9 cellular contexts compared by ENCODE assay signal in the genomic region with DNA sequence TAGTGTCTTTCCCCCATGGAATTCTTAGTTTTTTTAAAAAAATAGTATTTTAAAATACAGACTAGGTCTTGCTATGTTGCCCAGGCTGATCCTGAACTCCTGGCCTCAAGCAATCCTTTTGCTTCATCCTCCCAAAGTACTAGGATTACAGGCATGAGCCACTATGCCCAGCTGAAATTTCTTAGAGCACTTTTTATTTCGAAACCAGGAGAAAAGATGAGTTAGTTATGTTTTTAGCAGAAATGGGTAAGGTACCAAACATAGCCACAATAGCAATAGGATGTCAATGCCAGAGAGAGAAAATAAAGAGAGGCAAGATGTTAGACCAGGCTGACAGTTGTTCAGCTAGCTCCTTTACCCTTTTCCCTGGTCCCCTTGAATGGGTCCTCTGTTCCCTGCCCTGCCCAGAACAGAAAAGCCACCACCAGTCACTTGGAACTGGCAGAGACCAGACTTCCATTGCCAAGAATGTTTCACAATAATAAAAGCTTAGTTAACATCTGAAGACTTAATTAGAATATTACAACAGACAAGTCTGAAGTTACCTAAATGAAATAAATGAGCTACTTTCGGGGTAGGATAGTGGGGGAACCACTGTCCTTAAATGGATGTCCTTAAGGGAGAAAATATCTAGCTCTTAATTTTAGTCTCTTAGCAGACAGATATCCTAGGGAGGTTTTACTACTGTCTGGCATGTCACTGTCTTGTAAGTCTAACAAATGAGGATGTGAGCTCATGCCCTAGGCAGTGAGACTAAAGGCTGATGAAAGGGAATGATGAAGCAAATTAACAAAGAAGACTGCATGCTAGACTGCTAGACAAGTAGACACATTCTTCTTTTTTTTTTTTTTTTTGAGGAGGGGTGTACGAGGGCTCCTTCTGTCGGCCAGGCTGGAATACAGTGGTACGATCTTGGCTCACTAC. TPM values are rescaled to one million over a fixed set of nuclear protein-coding genes. Genes with fewer than 3 reads are reported as not detected.
DNase-seq lines count a peak whose midpoint lies in the region; ATAC-seq, FAIRE-seq and TF ChIP-seq lines count a peak whose summit lies in the region.
"Had no signal": no experiment of that assay in that cellular context is flagged by ENCODE, and none has a peak within 500 bp of the region (broad histone marks: within the 10 kb centered on the region; RNA-seq: fewer than 3 reads in every experiment).

No MANE protein-coding gene starts in this region.

- intact Hi-C loops in left cardiac atrium (cut with DNase I) (no loop called here), kidney (cut with DNase I) (no loop called here)

- CTCF ChIA-PET in activated CD4-positive, alpha-beta T cell treated with anti-CD3 and anti-CD28 coated beads, Interleukin-2, amount 10 ng/mL, durations not matched to agents 7 days and 5 days (lab: Charles Lee): interaction anchor here (0.6 kb wide), 2 partner anchors 55 to 70 kb away, joined by 3 read pairs; no protein-coding TSS in a partner anchor

- POLR2A ChIA-PET in activated CD4-positive, alpha-beta T cell treated with anti-CD3 and anti-CD28 coated beads, Interleukin-2, amount 10 ng/mL, durations not matched to agents 7 days and 5 days (lab: Charles Lee): no interaction called here

- H3K9ac ChIP-seq in adipocyte (ENCODE audit: low read length) (peak overlapping the region; percentile 24), kidney (ENCODE audit: low read length in 2 of 2) (no peak overlapping the region)

- H3K27ac ChIP-seq in skin epidermis (peak overlapping the region in 15 of 21 experiments; percentile 2 to 69 (median 44)), kidney (ENCODE audit: low read depth in 2 of 2, low read length in 2 of 2) (no peak overlapping the region)

- no peak for FAIRE-seq in kidney (lab: Jason Lieb, UNC)

- H3K9me3 Mint-ChIP-seq in activated CD4-positive, alpha-beta T cell treated with anti-CD3 and anti-CD28 coated beads, Interleukin-2, amount 10 ng/mL, durations not matched to agents 7 days and 5 days: no peaks in the 10 kb centered on the region
- H3K9me3 Mint-ChIP-seq: naive B cell had no signal

- no peaks in the 10 kb centered on the region for H3K9me3 ChIP-seq in adipocyte (ENCODE audit: control insufficient read depth, low read length)
- H3K9me3 ChIP-seq in kidney (ENCODE audit: control insufficient read depth in 1 of 2, low read length in 2 of 2): no peaks in the 10 kb centered on the region

- H3K36me3 Mint-ChIP-seq in activated CD4-positive, alpha-beta T cell treated with anti-CD3 and anti-CD28 coated beads, Interleukin-2, amount 10 ng/mL, durations not matched to agents 7 days and 5 days (ENCODE audit: low read depth): no peaks in the 10 kb centered on the region
- H3K36me3 Mint-ChIP-seq: naive B cell had no signal

- peak; percentile 15 for DNase-seq in HCEC 1CT
- DNase-seq in adipocyte (ENCODE audit: low read depth): peak; percentile 78
- DNase-seq in left cardiac atrium: peak; percentile 36
- DNase-seq in NCI-H774 (lab: John Stamatoyannopoulos, UW): no peak
- no peak for DNase-seq in NCI-H1930 (lab: John Stamatoyannopoulos, UW)
- no peak for DNase-seq in activated CD4-positive, alpha-beta T cell treated with anti-CD3 and anti-CD28 coated beads, Interleukin-2, amount 10 ng/mL, durations not matched to agents 7 days and 5 days
- DNase-seq in kidney: no peak
- DNase-seq: naive B cell had no signal

- H3K27me3 ChIP-seq in adipocyte (replicated peaks; ENCODE audit: control insufficient read depth, insufficient read depth, low read length): no peaks in the 10 kb centered on the region

- TF ChIP-seq CTCF in kidney (IDR thresholded peaks at IDR 0.05; ENCODE audit: borderline replicate concordance, extremely low read depth, insufficient read depth): no peak

- no peaks in the 10 kb centered on the region for H3K27me3 Mint-ChIP-seq in activated CD4-positive, alpha-beta T cell treated with anti-CD3 and anti-CD28 coated beads, Interleukin-2, amount 10 ng/mL, durations not matched to agents 7 days and 5 days
- H3K27me3 Mint-ChIP-seq: naive B cell had no signal

- H3K4me1 Mint-ChIP-seq in activated CD4-positive, alpha-beta T cell treated with anti-CD3 and anti-CD28 coated beads, Interleukin-2, amount 10 ng/mL, durations not matched to agents 7 days and 5 days: no peaks in the 10 kb centered on the region

- H3K36me3 ChIP-seq in adipocyte (ENCODE audit: control insufficient read depth, insufficient read depth, low read length, severe bottlenecking) (no peaks in the 10 kb centered on the region), kidney (ENCODE audit: control insufficient read depth in 1 of 2, insufficient read depth in 2 of 2, low read length in 2 of 2) (no peaks in the 10 kb centered on the region)

- no peak overlapping the region for H3K27ac Mint-ChIP-seq in activated CD4-positive, alpha-beta T cell treated with anti-CD3 and anti-CD28 coated beads, Interleukin-2, amount 10 ng/mL, durations not matched to agents 7 days and 5 days

- no peak overlapping the region for H3K4me3 Mint-ChIP-seq in activated CD4-positive, alpha-beta T cell treated with anti-CD3 and anti-CD28 coated beads, Interleukin-2, amount 10 ng/mL, durations not matched to agents 7 days and 5 days
- H3K4me3 Mint-ChIP-seq: naive B cell had no signal

- peak overlapping the region; percentile 5 for H3K4me3 ChIP-seq in adipocyte (ENCODE audit: low read length)
- no peak overlapping the region for H3K4me3 ChIP-seq in skin epidermis
- no peak overlapping the region for H3K4me3 ChIP-seq in kidney (ENCODE audit: low read length in 2 of 2)

- H3K4me1 ChIP-seq in adipocyte (ENCODE audit: control insufficient read depth, insufficient read depth, low read length) (peaks cover 50% of the 10 kb centered on the region), kidney (ENCODE audit: control insufficient read depth in 1 of 2, insufficient read depth in 1 of 2, low read depth in 1 of 2, low read length in 2 of 2) (peaks cover 2 to 4% of the 10 kb centered on the region in 2 donors)

- peak; percentile 84 to 87 for ATAC-seq in left cardiac atrium

RNA-seq across cellular contexts. Expression of gene ABL2, which starts 54.2 kb away (rescaled TPM):
- total RNA-seq in left cardiac atrium: 10 to 100 TPM; 10.7 to 13.9 TPM
- total RNA-seq in activated CD4-positive, alpha-beta T cell treated with anti-CD3 and anti-CD28 coated beads, Interleukin-2, amount 10 ng/mL, durations not matched to agents 7 days and 5 days: 1 to 10 TPM; 7.5 to 8.2 TPM
- total RNA-seq in kidney: 29.6 TPM
- polyA plus RNA-seq in kidney (ENCODE audit: insufficient read depth, low read depth, low replicate concordance): 1.6 TPM

Comparison
In these comparisons a context has a peak if more than half of its experiments do, and no peak if none do; other contexts are left out.
1. DNase-seq: peak in HCEC 1CT (single experiment), adipocyte (single experiment) and left cardiac atrium (single experiment); none in NCI-H774 (single experiment), NCI-H1930 (0 of 2), activated CD4-positive, alpha-beta T cell treated with anti-CD3 and anti-CD28 coated beads, Interleukin-2, amount 10 ng/mL, durations not matched to agents 7 days and 5 days (single experiment) and kidney (single experiment).
2. H3K27ac ChIP-seq: peak in skin epidermis (15 of 21); none in kidney (0 of 2).